ENCODE assay signal across 8 cellular contexts in genomic region chr16:58306327-58306726, GRCh38. TPM values are rescaled to one million over a fixed set of nuclear protein-coding genes. Genes with fewer than 3 reads are reported as not detected.
DNase-seq lines count a peak whose midpoint lies in the region; ATAC-seq and TF ChIP-seq lines count a peak whose summit lies in the region.

No MANE protein-coding gene starts in this region.

- no peaks in the 10 kb centered on the region; the same call in 1 of the 2 replicates for H3K9me3 ChIP-seq in iPS DF 6.9 (ENCODE audit: control insufficient read depth, insufficient read depth, low read length)

- H3K36me3 ChIP-seq in iPS DF 6.9 (ENCODE audit: control insufficient read depth, insufficient read depth, low read length) = no peaks in the 10 kb centered on the region

- TF ChIP-seq CTCF in LNCaP clone FGC (IDR thresholded peaks at IDR 0.05; ENCODE audit: control insufficient read depth, extremely low read depth, insufficient read depth) = peak; percentile 60

- H3K27ac ChIP-seq in iPS DF 6.9 (ENCODE audit: low read length) = no peak overlapping the region

- no peaks in the 10 kb centered on the region for H3K27me3 ChIP-seq in iPS DF 6.9 (ENCODE audit: control insufficient read depth, insufficient read depth, low read length)

- no peak overlapping the region for H3K4me3 ChIP-seq in LNCaP clone FGC (ENCODE audit: low read depth, low read length)
- H3K4me3 ChIP-seq in iPS DF 6.9 (ENCODE audit: low read length) = no peak overlapping the region

- no CpG with 5 or more reads among the region's 3 CpGs for WGBS in iPS DF 6.9 (ENCODE audit: insufficient coverage, insufficient read length)

- ATAC-seq in HG02884 (IDR thresholded peaks at IDR 0.05; ENCODE audit: unreplicated experiment) (no peak), HG02870 (IDR thresholded peaks at IDR 0.05; ENCODE audit: unreplicated experiment) (no peak)

- peak; percentile 6 for DNase-seq in CD1c-positive myeloid dendritic cell (ENCODE audit: extremely low spot score)
- peak; percentile 22 for DNase-seq in LNCaP clone FGC (ENCODE audit: low read depth)
- peak; percentile 45 for DNase-seq in activated T-cell treated with anti-CD3 and anti-CD28 coated beads for 48 hours (ENCODE audit: low read depth)
- DNase-seq in iPS DF 6.9 (ENCODE audit: low read depth, low spot score) = peak; percentile 25
- DNase-seq in stimulated activated CD8-positive, alpha-beta memory T cell treated with anti-CD3 and anti-CD28 coated beads, Interleukin-7, amount 100 ng/mL, for 4 hours (ENCODE audit: low read depth in 2 of 2) = peak; percentile 3 to 8
- no peak for DNase-seq in ureter (ENCODE audit: low spot score)

- H3K4me1 ChIP-seq in iPS DF 6.9 (ENCODE audit: control insufficient read depth, insufficient read depth, low read length) = no peaks in the 10 kb centered on the region

RNA-seq across cellular contexts. Expression of gene PRSS54, which starts 11.5 kb away (rescaled TPM):
- not detected for total RNA-seq in ureter
